Comparison of ENCODE assay signal across 9 cellular contexts in the genomic region with DNA sequence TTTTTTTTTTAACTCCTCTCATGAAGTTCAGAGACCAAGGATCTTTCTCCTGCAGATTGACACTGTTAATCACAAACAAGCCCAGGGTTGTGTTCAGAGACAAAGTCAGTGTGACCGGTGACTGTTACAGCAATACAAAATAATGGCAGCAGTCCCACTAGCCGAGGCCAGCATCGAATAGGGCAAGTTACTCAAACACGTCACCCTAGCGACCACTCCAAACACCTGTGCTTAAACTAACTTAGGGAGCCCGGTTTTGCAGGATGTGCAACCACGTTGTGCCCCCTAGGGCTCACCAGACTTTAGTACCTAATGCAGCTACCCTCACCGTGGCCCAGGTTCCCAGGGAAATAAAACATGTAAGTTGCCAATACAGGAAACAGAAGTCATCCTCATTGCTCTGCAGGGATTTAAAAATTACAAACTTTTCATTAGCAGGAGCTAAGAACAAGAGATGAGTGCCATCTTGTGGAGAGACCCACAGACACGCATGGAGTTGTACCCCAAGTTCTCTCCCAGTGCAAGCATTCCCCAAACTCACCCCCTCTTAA. TPM values are rescaled to one million over a fixed set of nuclear protein-coding genes. Genes with fewer than 3 reads are reported as not detected.
DNase-seq lines count a peak whose midpoint lies in the region; ATAC-seq and TF ChIP-seq lines count a peak whose summit lies in the region.
"Had no signal": no experiment of that assay in that cellular context is flagged by ENCODE, and none has a peak within 500 bp of the region (broad histone marks: within the 10 kb centered on the region; RNA-seq: fewer than 3 reads in every experiment).

No MANE protein-coding gene starts in this region.

- H3K9me3 ChIP-seq in RWPE2 (ENCODE audit: severe bottlenecking), result no peaks in the 10 kb centered on the region
- H3K9me3 ChIP-seq in effector memory CD4-positive, alpha-beta T cell (ENCODE audit: control insufficient read depth, low read length), result no peaks in the 10 kb centered on the region

- no peaks in the 10 kb centered on the region for H3K4me1 ChIP-seq in RWPE2 (ENCODE audit: insufficient read depth, poor library complexity, severe bottlenecking)
- no peaks in the 10 kb centered on the region for H3K4me1 ChIP-seq in foreskin keratinocyte
- no peaks in the 10 kb centered on the region for H3K4me1 ChIP-seq in effector memory CD4-positive, alpha-beta T cell (ENCODE audit: control insufficient read depth, insufficient read depth, low read length, poor library complexity, severe bottlenecking)

- ATAC-seq in RWPE2 (ENCODE audit: low read depth) (no peak; the same call in 2 of the 3 replicates), foreskin keratinocyte (peak; percentile 19), sciatic nerve (peak; percentile 35), HG02678 (IDR thresholded peaks at IDR 0.05; ENCODE audit: unreplicated experiment) (no peak)

- TF ChIP-seq CTCF in GM06990 (IDR thresholded peaks at IDR 0.05; ENCODE audit: insufficient read depth, low read length, poor library complexity, severe bottlenecking) (peak; percentile 34), RWPE2 (IDR thresholded peaks at IDR 0.05; ENCODE audit: poor library complexity, severe bottlenecking) (peak; percentile 41), foreskin keratinocyte (conservative IDR thresholded peaks at IDR 0.05) (peak; percentile 71)

- intact Hi-C loops in sciatic nerve (cut with DNase I), result no loop called here

- H3K27ac ChIP-seq in RWPE2 (ENCODE audit: poor library complexity, severe bottlenecking), result no peak overlapping the region
- no peak overlapping the region for H3K27ac ChIP-seq in foreskin keratinocyte
- no peak overlapping the region for H3K27ac ChIP-seq in effector memory CD4-positive, alpha-beta T cell (ENCODE audit: insufficient read depth, low read length, poor library complexity, severe bottlenecking)

- DNase-seq in GM06990 (ENCODE audit: extremely low read depth, insufficient read length), result no peak
- DNase-seq in RWPE2 (ENCODE audit: low spot score), result no peak
- DNase-seq in foreskin keratinocyte, result peak in 1 of 2 donors; percentile 15
- no peak for DNase-seq in sciatic nerve (ENCODE audit: low spot score)
- DNase-seq in effector memory CD4-positive, alpha-beta T cell, result no peak
- DNase-seq in NCI-H2227 treated with DMSO at 0.1 percent for 48 hours (lab: John Stamatoyannopoulos, UW), result no peak
- no peak for DNase-seq in DMS53 treated with DMSO at 0.1 percent for 48 hours (lab: John Stamatoyannopoulos, UW; ENCODE audit: unreplicated experiment)
- DNase-seq: NCI-H1105 treated with DMSO at 0.1 percent for 48 hours had no signal

- no peaks in the 10 kb centered on the region; the same call in 1 of the 2 replicates for H3K27me3 ChIP-seq in GM06990 (replicated peaks; ENCODE audit: control insufficient read depth, insufficient read depth, low read length)
- no peaks in the 10 kb centered on the region for H3K27me3 ChIP-seq in RWPE2 (ENCODE audit: insufficient read depth, poor library complexity, severe bottlenecking)
- H3K27me3 ChIP-seq in foreskin keratinocyte, result peaks cover 8% of the 10 kb centered on the region
- H3K27me3 ChIP-seq in effector memory CD4-positive, alpha-beta T cell (replicated peaks; ENCODE audit: control insufficient read depth, insufficient read depth, low read length, poor library complexity, severe bottlenecking), result no peaks in the 10 kb centered on the region

- H3K4me3 ChIP-seq in GM06990 (replicated peaks; ENCODE audit: low read depth, low read length) (no peak overlapping the region), RWPE2 (ENCODE audit: severe bottlenecking) (no peak overlapping the region)
- H3K4me3 ChIP-seq in effector memory CD4-positive, alpha-beta T cell (ENCODE audit: insufficient read depth, low read depth, low read length, poor library complexity, severe bottlenecking), result no peak overlapping the region

- H3K36me3 ChIP-seq in GM06990 (ENCODE audit: control insufficient read depth, insufficient read depth, low read length) (no peaks in the 10 kb centered on the region), RWPE2 (ENCODE audit: low read depth) (no peaks in the 10 kb centered on the region)
- H3K36me3 ChIP-seq in effector memory CD4-positive, alpha-beta T cell (ENCODE audit: control insufficient read depth, insufficient read depth, low read length), result no peaks in the 10 kb centered on the region

RNA-seq across cellular contexts. Expression of gene FAM50B, which starts 38.1 kb away (rescaled TPM):
- 6.9 and 7.8 TPM in 2 replicates for total RNA-seq in foreskin keratinocyte
- polyA plus RNA-seq in foreskin keratinocyte, result 9.2 and 9.4 TPM in 2 replicates
- total RNA-seq in sciatic nerve, result 9.6 TPM

Comparison
In these comparisons a context has a peak if more than half of its experiments do, and no peak if none do; other contexts are left out.
1. ATAC-seq: peak in foreskin keratinocyte (single experiment) and sciatic nerve (single experiment); none in RWPE2 (single experiment) and HG02678 (single experiment).
2. Peak in every context shown above with its lines, with median percentiles within 50 percentile points of each other: CTCF ChIP-seq.